In genomic region chr14:61759878-61760277, GRCh38 we compare ENCODE assay signal across 34 cellular contexts. TPM values are rescaled to one million over a fixed set of nuclear protein-coding genes. Genes with fewer than 3 reads are reported as not detected.
"Had no signal": no experiment of that assay in that cellular context is flagged by ENCODE, and none has a peak within 500 bp of the region (broad histone marks: within the 10 kb centered on the region; RNA-seq: fewer than 3 reads in every experiment).

No MANE protein-coding gene starts in this region.

- H3K36me3 Mint-ChIP-seq: activated CD8-positive, alpha-beta memory T cell treated with anti-CD3 and anti-CD28 coated beads, Interleukin-2, amount 10 ng/mL, durations not matched to agents 7 days and 5 days; activated naive CD8-positive, alpha-beta T cell had no signal

- H3K4me3 Mint-ChIP-seq: activated B cell treated with CpG ODN at 0.5 μM for 24 hours; activated CD8-positive, alpha-beta memory T cell treated with anti-CD3 and anti-CD28 coated beads, Interleukin-2, amount 10 ng/mL, durations not matched to agents 7 days and 5 days; activated CD8-positive, alpha-beta T cell treated with anti-CD3 and anti-CD28 coated beads for 36 hours; activated T-helper 17 cell treated with anti-CD3 and anti-CD28 coated beads, Interleukin-2, amount 50 U/mL, for 72 hours; T-helper 17 cell; T-helper 2 cell treated with Interferon-gamma antibody and Interleukin-4, amounts not matched to agents 5 μg/mL and 100 μg/mL, for 36 hours had no signal

- FAIRE-seq: endometrium, endothelial cell of umbilical vein had no signal

- H3K27me3 Mint-ChIP-seq: activated B cell treated with CpG ODN at 0.5 μM for 24 hours had no signal

- H3K9me3 ChIP-seq: body of pancreas, colonic mucosa, esophagus squamous epithelium, gastroesophageal sphincter had no signal

- H3K4me3 ChIP-seq: body of pancreas, colonic mucosa, esophagus squamous epithelium, gastroesophageal sphincter had no signal

- H3K36me3 ChIP-seq: colonic mucosa, esophagus squamous epithelium, gastroesophageal sphincter, WERI-Rb-1 had no signal

- H3K27ac Mint-ChIP-seq: activated CD8-positive, alpha-beta memory T cell treated with anti-CD3 and anti-CD28 coated beads, Interleukin-2, amount 10 ng/mL, durations not matched to agents 7 days and 5 days; activated CD8-positive, alpha-beta T cell treated with anti-CD3 and anti-CD28 coated beads for 36 hours had no signal

- H3K9me3 Mint-ChIP-seq: activated B cell treated with CpG ODN at 0.5 μM for 24 hours; activated CD8-positive, alpha-beta T cell treated with anti-CD3 and anti-CD28 coated beads for 36 hours; activated T-helper 17 cell treated with anti-CD3 and anti-CD28 coated beads, Interleukin-2, amount 50 U/mL, for 72 hours; T-helper 2 cell treated with Interferon-gamma antibody and Interleukin-4, amounts not matched to agents 5 μg/mL and 100 μg/mL, for 36 hours had no signal

- DNase-seq: activated B cell treated with CpG ODN at 0.5 μM for 24 hours; activated CD4-positive, alpha-beta T cell treated with anti-CD3 and anti-CD28 coated beads for 48 hours; activated CD4-positive, alpha-beta T cell treated with anti-CD3 and anti-CD28 coated beads, Interleukin-2, amount 50 U/mL, for 1 hour; activated CD4-positive, alpha-beta T cell treated with anti-CD3 and anti-CD28 coated beads, Interleukin-2, amount 50 U/mL, for 48 hours; activated CD8-positive, alpha-beta memory T cell treated with anti-CD3 and anti-CD28 coated beads, Interleukin-2, amount 10 ng/mL, durations not matched to agents 7 days and 5 days; activated CD8-positive, alpha-beta memory T cell treated with anti-CD3 and anti-CD28 coated beads, Interleukin-2, amount 50 U/mL, for 4 hours; activated CD8-positive, alpha-beta T cell treated with anti-CD3 and anti-CD28 coated beads for 36 hours; activated effector memory CD4-positive, alpha-beta T cell treated with Interleukin-2 at 50 U/mL for 16 hours; activated gamma-delta T cell treated with Interleukin-2 at 50 U/mL for 16 hours; activated naive CD4-positive, alpha-beta T cell treated with anti-CD3 and anti-CD28 coated beads, Interleukin-2, amount 50 U/mL, for 16 hours; activated naive CD4-positive, alpha-beta T cell treated with Interleukin-2 at 50 U/mL for 16 hours; activated T-cell treated with anti-CD3 and anti-CD28 coated beads, Interleukin-2, amount 50 U/mL, for 1 hour; amygdala; aorta; body of pancreas; caudate nucleus; colonic mucosa; effector CD8-positive, alpha-beta T cell; esophagus squamous epithelium; foreskin melanocyte; head of caudate nucleus; T-helper 1 cell; T-helper 17 cell; T1000; WERI-Rb-1 had no signal

- H3K27ac ChIP-seq: body of pancreas, colonic mucosa, epithelial cell of prostate, esophagus squamous epithelium, gastroesophageal sphincter, WERI-Rb-1 had no signal

- H3K27me3 ChIP-seq: body of pancreas, colonic mucosa, esophagus squamous epithelium, gastroesophageal sphincter had no signal

- ATAC-seq: activated CD4-positive, CD25-positive, alpha-beta regulatory T cell treated with anti-CD3 and anti-CD28 coated beads, Interleukin-2, amount 50 U/mL, for 24 hours; activated CD8-positive, alpha-beta memory T cell treated with anti-CD3 and anti-CD28 coated beads, Interleukin-2, amount 10 ng/mL, durations not matched to agents 7 days and 5 days; activated CD8-positive, alpha-beta T cell treated with anti-CD3 and anti-CD28 coated beads for 36 hours; activated T-helper 17 cell treated with anti-CD3 and anti-CD28 coated beads, Interleukin-2, amount 50 U/mL, for 72 hours; body of pancreas; gastroesophageal sphincter; T-helper 17 cell had no signal

RNA-seq across cellular contexts. Expression of gene SYT16, which starts 52.6 kb away (rescaled TPM):
- total RNA-seq: activated CD8-positive, alpha-beta memory T cell treated with anti-CD3 and anti-CD28 coated beads for 36 hours; activated CD8-positive, alpha-beta memory T cell treated with anti-CD3 and anti-CD28 coated beads, Interleukin-2, amount 10 ng/mL, durations not matched to agents 7 days and 5 days; activated T-helper 17 cell treated with anti-CD3 and anti-CD28 coated beads, Interleukin-2, amount 50 U/mL, for 72 hours; aorta; T-helper 17 cell had no signal
